In the genomic region with DNA sequence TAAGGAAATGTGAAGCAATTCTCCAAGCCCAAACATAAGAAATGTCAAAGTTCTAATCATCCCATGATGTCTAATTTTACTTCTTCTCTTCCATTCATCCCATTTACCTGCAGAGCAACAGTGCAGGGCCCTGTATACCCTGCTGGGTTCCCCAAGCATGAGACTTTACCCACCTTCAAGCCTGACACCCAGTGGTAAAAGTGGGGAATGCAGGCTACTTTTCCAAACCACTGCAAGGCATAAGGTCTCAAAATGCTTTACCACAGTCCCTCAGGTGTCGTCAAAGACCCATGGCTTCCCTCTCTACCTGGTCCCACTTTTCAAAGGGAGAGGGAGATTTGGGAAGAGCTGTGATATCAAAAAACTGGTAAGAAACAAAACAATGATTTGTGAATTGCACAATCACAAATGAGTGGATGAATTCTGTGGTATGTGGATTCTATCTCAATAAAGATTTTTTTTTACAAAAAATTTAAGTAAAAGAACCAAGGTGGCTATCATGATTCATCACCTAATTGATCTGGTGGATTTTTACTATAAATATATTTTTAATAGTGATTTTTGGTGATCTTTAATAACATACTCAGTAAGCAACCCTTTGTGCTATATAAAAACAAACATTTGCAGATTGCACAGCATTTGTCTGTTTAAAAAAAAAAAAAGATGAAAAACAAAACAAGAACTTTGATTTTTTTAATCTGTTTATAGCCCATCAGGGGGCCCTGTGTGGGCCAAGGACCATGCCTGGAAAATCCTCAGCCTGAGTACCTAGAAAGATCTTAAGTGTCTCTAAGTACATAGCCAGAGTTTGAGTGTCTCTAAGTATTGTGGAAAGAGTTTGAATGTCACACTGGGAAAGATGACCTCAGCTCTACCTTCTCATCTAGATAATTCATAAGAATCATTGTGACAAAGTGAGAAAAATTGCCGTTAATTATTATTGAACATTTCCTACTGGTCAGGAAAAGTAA, we compare ENCODE assay signal across 8 cellular contexts.
DNase-seq lines count a peak whose midpoint lies in the region; ATAC-seq and TF ChIP-seq lines count a peak whose summit lies in the region.

No MANE protein-coding gene starts in this region.

- no peaks in the 10 kb centered on the region for H3K27me3 ChIP-seq in HL-60 (ENCODE audit: insufficient read depth, poor library complexity, severe bottlenecking)
- no peaks in the 10 kb centered on the region for H3K27me3 ChIP-seq in kidney epithelial cell (ENCODE audit: control insufficient read depth, insufficient read depth, low read length)

- no peaks in the 10 kb centered on the region for H3K36me3 ChIP-seq in kidney epithelial cell (ENCODE audit: control insufficient read depth, insufficient read depth, low read length)

- ATAC-seq in GM18498 (IDR thresholded peaks at IDR 0.05; ENCODE audit: unreplicated experiment) (no peak), GM19035 (IDR thresholded peaks at IDR 0.05; ENCODE audit: unreplicated experiment) (no peak)

- DNase-seq in DMS53 treated with DMSO at 0.1 percent for 48 hours (lab: John Stamatoyannopoulos, UW; ENCODE audit: unreplicated experiment) (peak; percentile 46), HL-60 (ENCODE audit: low read depth in 1 of 2, low spot score in 1 of 2) (peak; percentile 11 to 29), RPMI7951 (ENCODE audit: low read depth) (peak; percentile 40), astrocyte of the spinal cord (ENCODE audit: low read depth, low spot score) (peak; percentile 25), kidney epithelial cell (ENCODE audit: low read depth) (no peak)
- DNase-seq in stimulated activated CD4-positive, alpha-beta T cell treated with anti-CD3 and anti-CD28 coated beads, Interleukin-4, amount 100 ng/mL, for 24 hours: peak; percentile 47

- in situ Hi-C loops in astrocyte of the spinal cord (cut with HindIII; ENCODE audit: low sequenced_read_pairs): no loop called here

- H3K4me3 ChIP-seq in HL-60 (replicated peaks; ENCODE audit: insufficient read depth, low read length) (no peak overlapping the region), astrocyte of the spinal cord (ENCODE audit: low read depth, low read length) (no peak overlapping the region), kidney epithelial cell (ENCODE audit: low read depth, low read length) (no peak overlapping the region)

- no peak overlapping the region for H3K27ac ChIP-seq in HL-60 (replicated peaks)

- TF ChIP-seq CTCF in HL-60 (IDR thresholded peaks at IDR 0.05; ENCODE audit: insufficient read depth, low read length): peak; percentile 80
- peak; percentile 88 for TF ChIP-seq CTCF in astrocyte of the spinal cord (IDR thresholded peaks at IDR 0.05; ENCODE audit: low read depth, low read length)
- peak; percentile 85 for TF ChIP-seq CTCF in kidney epithelial cell (IDR thresholded peaks at IDR 0.05; ENCODE audit: insufficient read depth, low read length, poor library complexity, severe bottlenecking)
